In the genomic region with DNA sequence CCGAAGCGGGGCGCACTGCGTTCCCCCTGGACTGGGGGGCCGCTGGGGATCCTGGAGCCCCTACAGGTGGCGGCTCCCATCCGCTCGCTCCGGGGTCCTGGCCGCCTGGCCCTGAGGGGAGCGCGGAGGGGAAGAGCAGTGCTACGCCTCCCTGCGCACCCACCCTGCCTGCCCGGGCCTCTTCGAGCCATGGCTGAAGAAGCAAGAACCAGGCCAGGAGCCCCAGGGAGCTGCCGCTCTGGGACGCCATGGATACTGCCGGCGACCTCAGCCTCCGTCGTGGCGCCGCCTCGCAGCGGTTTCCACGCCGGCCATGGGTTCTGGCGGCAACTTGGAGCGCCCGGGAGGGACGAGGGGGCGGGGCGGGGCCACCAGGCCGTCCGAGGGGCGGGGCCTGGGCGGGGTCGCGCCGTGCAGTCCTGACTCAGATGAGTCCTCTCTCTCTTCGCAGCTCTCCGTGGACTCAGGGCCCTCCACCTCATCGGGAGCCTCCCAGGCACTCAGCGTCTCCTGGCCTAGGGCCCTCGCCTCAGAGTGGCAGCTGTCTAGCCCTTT, we compare ENCODE assay signal across 9 cellular contexts. TPM values are rescaled to one million over a fixed set of nuclear protein-coding genes. Genes with fewer than 3 reads are reported as not detected.
DNase-seq lines count a peak whose midpoint lies in the region; TF ChIP-seq lines count a peak whose summit lies in the region.
"Had no signal": no experiment of that assay in that cellular context is flagged by ENCODE, and none has a peak within 500 bp of the region (broad histone marks: within the 10 kb centered on the region; RNA-seq: fewer than 3 reads in every experiment).

No MANE protein-coding gene starts in this region.

- peak overlapping the region; percentile 74 for H3K4me3 Mint-ChIP-seq in progenitor cell of endocrine pancreas (ENCODE audit: low read depth)

- 18% methylated on average over 12 of the region's 46 CpGs; no CpG with 5 or more reads in 1 of the 2 donors for WGBS in transverse colon (ENCODE audit: low coverage in 1 of 2), 2 donors

- H3K27me3 ChIP-seq in transverse colon, result peaks cover 7% of the 10 kb centered on the region

- intact Hi-C loops in transverse colon (cut with DNase I; ENCODE audit: low total_unique reads), result no loop called here

- H3K4me1 ChIP-seq in transverse colon, result peaks cover 5 to 12% (median 11%) of the 10 kb centered on the region in 4 donors

- no peak for TF ChIP-seq EP300 in transverse colon (IDR thresholded peaks at IDR 0.05; ENCODE audit: low read depth)

- TF ChIP-seq POLR2A in transverse colon (IDR thresholded peaks at IDR 0.05), result no peak

- H3K4me3 ChIP-seq in transverse colon, result peak overlapping the region; percentile 16 to 46 (median 24)

- H3K27ac ChIP-seq in transverse colon, result no peak overlapping the region
- H3K27ac ChIP-seq: KMS-11 had no signal

- peaks cover 3% of the 10 kb centered on the region for H3K36me3 Mint-ChIP-seq in progenitor cell of endocrine pancreas (ENCODE audit: insufficient read depth)

- in situ Hi-C loops in transverse colon (cut with MboI; ENCODE audit: low pct_ligation_motif_present in 1 of 4, low pct_unique_long_range_greater_than_20kb in 1 of 4, low sequenced_read_pairs in 3 of 4), result no loop called here

- H3K27ac Mint-ChIP-seq in progenitor cell of endocrine pancreas, result peak overlapping the region; percentile 73

- DNase-seq in EH (ENCODE audit: low read depth), result peak; percentile 74
- DNase-seq in NCI-H69 (lab: John Stamatoyannopoulos, UW), result peak; percentile 14
- DNase-seq in activated T-helper 9 cell treated with anti-CD3 and anti-CD28 coated beads, Interleukin-2, amount 50 U/mL, for 16 hours (ENCODE audit: low read depth), result peak; percentile 58
- DNase-seq in foreskin melanocyte, result peak; percentile 20
- peak; percentile 64 for DNase-seq in progenitor cell of endocrine pancreas (ENCODE audit: low spot score, unreplicated experiment)
- peak; percentile 75 for DNase-seq in transverse colon
- no peak for DNase-seq in NCI-H2081 treated with DMSO at 0.1 percent for 48 hours (lab: John Stamatoyannopoulos, UW)
- DNase-seq in GF-D8 (lab: John Stamatoyannopoulos, UW), result no peak

- H3K27me3 Mint-ChIP-seq in progenitor cell of endocrine pancreas, result peaks cover 14% of the 10 kb centered on the region

- H3K36me3 ChIP-seq in transverse colon, result no peaks in the 10 kb centered on the region

- TF ChIP-seq CTCF in progenitor cell of endocrine pancreas (IDR thresholded peaks at IDR 0.05; ENCODE audit: unreplicated experiment) (no peak), transverse colon (IDR thresholded peaks at IDR 0.05) (no peak)

- H3K9me3 ChIP-seq in transverse colon, result no peaks in the 10 kb centered on the region

- H3K9me3 Mint-ChIP-seq in progenitor cell of endocrine pancreas (ENCODE audit: low read depth), result no peaks in the 10 kb centered on the region

- H3K4me1 Mint-ChIP-seq in progenitor cell of endocrine pancreas (ENCODE audit: low read depth), result peaks cover 15% of the 10 kb centered on the region

RNA-seq across cellular contexts. Expression of gene MYL3, which starts 50.9 kb away (rescaled TPM):
- 0.33 TPM in 1 of 2 replicates, not detected in the other for total RNA-seq in progenitor cell of endocrine pancreas
- total RNA-seq in transverse colon, result 10 to 100 TPM in 1 of 4 donors, 1 to 10 TPM in 1, under 1 TPM in 1, not detected in 1; 0.82 to 16.1 (median 1.4) TPM

Comparison
In these comparisons a context has a peak if more than half of its experiments do, and no peak if none do; other contexts are left out.
1. DNase-seq: peak in EH (single experiment), NCI-H69 (single experiment), activated T-helper 9 cell treated with anti-CD3 and anti-CD28 coated beads, Interleukin-2, amount 50 U/mL, for 16 hours (single experiment), foreskin melanocyte (single experiment), progenitor cell of endocrine pancreas (single experiment) and transverse colon (single experiment); none in NCI-H2081 treated with DMSO at 0.1 percent for 48 hours (single experiment) and GF-D8 (single experiment).